1 cellular context compared by ENCODE assay signal in genomic region chr1:218674280-218674773, GRCh38.
TF ChIP-seq lines count a peak whose summit lies in the region.

No MANE protein-coding gene starts in this region.

TF ChIP-seq in H1, 55 proteins besides CTCF, POLR2A, EP300 and RAD21 (continued from another document):
- TF ChIP-seq, protein P1, sequence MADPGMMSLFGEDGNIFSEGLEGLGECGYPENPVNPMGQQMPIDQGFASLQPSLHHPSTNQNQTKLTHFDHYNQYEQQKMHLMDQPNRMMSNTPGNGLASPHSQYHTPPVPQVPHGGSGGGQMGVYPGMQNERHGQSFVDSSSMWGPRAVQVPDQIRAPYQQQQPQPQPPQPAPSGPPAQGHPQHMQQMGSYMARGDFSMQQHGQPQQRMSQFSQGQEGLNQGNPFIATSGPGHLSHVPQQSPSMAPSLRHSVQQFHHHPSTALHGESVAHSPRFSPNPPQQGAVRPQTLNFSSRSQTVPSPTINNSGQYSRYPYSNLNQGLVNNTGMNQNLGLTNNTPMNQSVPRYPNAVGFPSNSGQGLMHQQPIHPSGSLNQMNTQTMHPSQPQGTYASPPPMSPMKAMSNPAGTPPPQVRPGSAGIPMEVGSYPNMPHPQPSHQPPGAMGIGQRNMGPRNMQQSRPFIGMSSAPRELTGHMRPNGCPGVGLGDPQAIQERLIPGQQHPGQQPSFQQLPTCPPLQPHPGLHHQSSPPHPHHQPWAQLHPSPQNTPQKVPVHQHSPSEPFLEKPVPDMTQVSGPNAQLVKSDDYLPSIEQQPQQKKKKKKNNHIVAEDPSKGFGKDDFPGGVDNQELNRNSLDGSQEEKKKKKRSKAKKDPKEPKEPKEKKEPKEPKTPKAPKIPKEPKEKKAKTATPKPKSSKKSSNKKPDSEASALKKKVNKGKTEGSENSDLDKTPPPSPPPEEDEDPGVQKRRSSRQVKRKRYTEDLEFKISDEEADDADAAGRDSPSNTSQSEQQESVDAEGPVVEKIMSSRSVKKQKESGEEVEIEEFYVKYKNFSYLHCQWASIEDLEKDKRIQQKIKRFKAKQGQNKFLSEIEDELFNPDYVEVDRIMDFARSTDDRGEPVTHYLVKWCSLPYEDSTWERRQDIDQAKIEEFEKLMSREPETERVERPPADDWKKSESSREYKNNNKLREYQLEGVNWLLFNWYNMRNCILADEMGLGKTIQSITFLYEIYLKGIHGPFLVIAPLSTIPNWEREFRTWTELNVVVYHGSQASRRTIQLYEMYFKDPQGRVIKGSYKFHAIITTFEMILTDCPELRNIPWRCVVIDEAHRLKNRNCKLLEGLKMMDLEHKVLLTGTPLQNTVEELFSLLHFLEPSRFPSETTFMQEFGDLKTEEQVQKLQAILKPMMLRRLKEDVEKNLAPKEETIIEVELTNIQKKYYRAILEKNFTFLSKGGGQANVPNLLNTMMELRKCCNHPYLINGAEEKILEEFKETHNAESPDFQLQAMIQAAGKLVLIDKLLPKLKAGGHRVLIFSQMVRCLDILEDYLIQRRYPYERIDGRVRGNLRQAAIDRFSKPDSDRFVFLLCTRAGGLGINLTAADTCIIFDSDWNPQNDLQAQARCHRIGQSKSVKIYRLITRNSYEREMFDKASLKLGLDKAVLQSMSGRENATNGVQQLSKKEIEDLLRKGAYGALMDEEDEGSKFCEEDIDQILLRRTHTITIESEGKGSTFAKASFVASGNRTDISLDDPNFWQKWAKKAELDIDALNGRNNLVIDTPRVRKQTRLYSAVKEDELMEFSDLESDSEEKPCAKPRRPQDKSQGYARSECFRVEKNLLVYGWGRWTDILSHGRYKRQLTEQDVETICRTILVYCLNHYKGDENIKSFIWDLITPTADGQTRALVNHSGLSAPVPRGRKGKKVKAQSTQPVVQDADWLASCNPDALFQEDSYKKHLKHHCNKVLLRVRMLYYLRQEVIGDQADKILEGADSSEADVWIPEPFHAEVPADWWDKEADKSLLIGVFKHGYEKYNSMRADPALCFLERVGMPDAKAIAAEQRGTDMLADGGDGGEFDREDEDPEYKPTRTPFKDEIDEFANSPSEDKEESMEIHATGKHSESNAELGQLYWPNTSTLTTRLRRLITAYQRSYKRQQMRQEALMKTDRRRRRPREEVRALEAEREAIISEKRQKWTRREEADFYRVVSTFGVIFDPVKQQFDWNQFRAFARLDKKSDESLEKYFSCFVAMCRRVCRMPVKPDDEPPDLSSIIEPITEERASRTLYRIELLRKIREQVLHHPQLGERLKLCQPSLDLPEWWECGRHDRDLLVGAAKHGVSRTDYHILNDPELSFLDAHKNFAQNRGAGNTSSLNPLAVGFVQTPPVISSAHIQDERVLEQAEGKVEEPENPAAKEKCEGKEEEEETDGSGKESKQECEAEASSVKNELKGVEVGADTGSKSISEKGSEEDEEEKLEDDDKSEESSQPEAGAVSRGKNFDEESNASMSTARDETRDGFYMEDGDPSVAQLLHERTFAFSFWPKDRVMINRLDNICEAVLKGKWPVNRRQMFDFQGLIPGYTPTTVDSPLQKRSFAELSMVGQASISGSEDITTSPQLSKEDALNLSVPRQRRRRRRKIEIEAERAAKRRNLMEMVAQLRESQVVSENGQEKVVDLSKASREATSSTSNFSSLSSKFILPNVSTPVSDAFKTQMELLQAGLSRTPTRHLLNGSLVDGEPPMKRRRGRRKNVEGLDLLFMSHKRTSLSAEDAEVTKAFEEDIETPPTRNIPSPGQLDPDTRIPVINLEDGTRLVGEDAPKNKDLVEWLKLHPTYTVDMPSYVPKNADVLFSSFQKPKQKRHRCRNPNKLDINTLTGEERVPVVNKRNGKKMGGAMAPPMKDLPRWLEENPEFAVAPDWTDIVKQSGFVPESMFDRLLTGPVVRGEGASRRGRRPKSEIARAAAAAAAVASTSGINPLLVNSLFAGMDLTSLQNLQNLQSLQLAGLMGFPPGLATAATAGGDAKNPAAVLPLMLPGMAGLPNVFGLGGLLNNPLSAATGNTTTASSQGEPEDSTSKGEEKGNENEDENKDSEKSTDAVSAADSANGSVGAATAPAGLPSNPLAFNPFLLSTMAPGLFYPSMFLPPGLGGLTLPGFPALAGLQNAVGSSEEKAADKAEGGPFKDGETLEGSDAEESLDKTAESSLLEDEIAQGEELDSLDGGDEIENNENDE (IDR thresholded peaks at IDR 0.05; ENCODE audit: insufficient replicate concordance, low read length) = peak; percentile 30
- TF ChIP-seq TBP (IDR thresholded peaks at IDR 0.05; ENCODE audit: low read depth, low read length) (0 out of 2 replicates have a peak, but pooled peaks have one; percentile 24), YY1 (IDR thresholded peaks at IDR 0.05; ENCODE audit: low read depth, low read length) (peak; percentile 48; the same call in 1 of the 2 replicates), CBX8 (IDR thresholded peaks at IDR 0.05; ENCODE audit: borderline replicate concordance, low read depth, low read length) (no peak), HDAC2 (IDR thresholded peaks at IDR 0.05; ENCODE audit: borderline replicate concordance in 1 of 2, low read depth in 2 of 2, low read length in 2 of 2) (0 out of 4 replicates have a peak, but pooled peaks of 1 of the 2 experiments have one; percentile 31), PHF8 (conservative IDR thresholded peaks at IDR 0.05; ENCODE audit: low read depth, low read length) (no peak), CTBP2 (IDR thresholded peaks at IDR 0.05; ENCODE audit: borderline replicate concordance, insufficient read depth, insufficient read length, low read length) (peak; percentile 78), POU5F1 (IDR thresholded peaks at IDR 0.05; ENCODE audit: low read depth, low read length) (no peak), TEAD4 (IDR thresholded peaks at IDR 0.05; ENCODE audit: low read depth, low read length) (peak; percentile 95)
